Comparison of ENCODE assay signal across 8 cellular contexts in genomic region chr3:143971367-143972154, GRCh38. TPM values are rescaled to one million over a fixed set of nuclear protein-coding genes. Genes with fewer than 3 reads are reported as not detected.
DNase-seq lines count a peak whose midpoint lies in the region; ATAC-seq and TF ChIP-seq lines count a peak whose summit lies in the region.

A gene with protein sequence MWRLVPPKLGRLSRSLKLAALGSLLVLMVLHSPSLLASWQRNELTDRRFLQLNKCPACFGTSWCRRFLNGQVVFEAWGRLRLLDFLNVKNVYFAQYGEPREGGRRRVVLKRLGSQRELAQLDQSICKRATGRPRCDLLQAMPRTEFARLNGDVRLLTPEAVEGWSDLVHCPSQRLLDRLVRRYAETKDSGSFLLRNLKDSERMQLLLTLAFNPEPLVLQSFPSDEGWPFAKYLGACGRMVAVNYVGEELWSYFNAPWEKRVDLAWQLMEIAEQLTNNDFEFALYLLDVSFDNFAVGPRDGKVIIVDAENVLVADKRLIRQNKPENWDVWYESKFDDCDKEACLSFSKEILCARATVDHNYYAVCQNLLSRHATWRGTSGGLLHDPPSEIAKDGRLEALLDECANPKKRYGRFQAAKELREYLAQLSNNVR (plus strand): TSS chr3:143971823. CDS start chr3:143972333, 510 bp downstream.

- H3K9me3 ChIP-seq in AG04450 (ENCODE audit: control insufficient read depth, insufficient read depth, low read length) (no peaks in the 10 kb centered on the region; the same call in 1 of the 2 replicates), WERI-Rb-1 (ENCODE audit: severe bottlenecking) (no peaks in the 10 kb centered on the region), breast epithelium (no peaks in the 10 kb centered on the region), iPS-18c (ENCODE audit: control insufficient read depth, insufficient read depth, low read length) (no peaks in the 10 kb centered on the region), skeletal muscle tissue (ENCODE audit: control insufficient read depth in 3 of 3, low read length in 3 of 3) (no peaks in the 10 kb centered on the region)

- peak within 1 kb of the TSS; percentile 94 for H3K4me3 ChIP-seq in AG04450 (ENCODE audit: low read depth, low read length)
- H3K4me3 ChIP-seq in WERI-Rb-1 (ENCODE audit: low read depth, low read length): peak within 1 kb of the TSS; percentile 89
- H3K4me3 ChIP-seq in breast epithelium: peak within 1 kb of the TSS; percentile 72 to 93 (median 79)
- H3K4me3 ChIP-seq in iPS-18c (ENCODE audit: insufficient read depth, low read depth, low read length): peak within 1 kb of the TSS; percentile 93
- peak within 1 kb of the TSS; percentile 96 to 98 (median 98) for H3K4me3 ChIP-seq in skeletal muscle tissue (ENCODE audit: low read length in 3 of 3)

- TF ChIP-seq CTCF in AG04450 (IDR thresholded peaks at IDR 0.05; ENCODE audit: low read depth, low read length): no peak
- TF ChIP-seq CTCF in WERI-Rb-1 (IDR thresholded peaks at IDR 0.05; ENCODE audit: low read depth, low read length): no peak
- no peak for TF ChIP-seq CTCF in breast epithelium (IDR thresholded peaks at IDR 0.05)

- H3K27ac ChIP-seq in AG04450 (ENCODE audit: low read depth, low read length): peak within 1 kb of the TSS; percentile 95
- peak within 1 kb of the TSS; percentile 94 for H3K27ac ChIP-seq in WERI-Rb-1
- H3K27ac ChIP-seq in breast epithelium: peak within 1 kb of the TSS; percentile 97 to 99
- H3K27ac ChIP-seq in skeletal muscle tissue (ENCODE audit: low read depth, low read length): peak within 1 kb of the TSS; percentile 94

- ATAC-seq in GM18909 (IDR thresholded peaks at IDR 0.05; ENCODE audit: poor library complexity, unreplicated experiment): peak; percentile 59
- ATAC-seq in HG03159 (IDR thresholded peaks at IDR 0.05; ENCODE audit: unreplicated experiment): peak; percentile 52

- peak; percentile 52 for TF ChIP-seq POLR2A in breast epithelium (IDR thresholded peaks at IDR 0.05)

- peak within 1 kb of the TSS; percentile 88 to 95 (median 92) for H3K9ac ChIP-seq in skeletal muscle tissue (ENCODE audit: low read depth in 1 of 3, low read length in 3 of 3)

- H3K4me1 ChIP-seq in breast epithelium (no peaks in the 10 kb centered on the region), skeletal muscle tissue (ENCODE audit: control insufficient read depth in 3 of 3, insufficient read depth in 3 of 3, low read length in 3 of 3) (peaks cover 0 to 8% (median 5%) of the 10 kb centered on the region in 3 donors)

- CTCF ChIA-PET in AG04450 (lab: Charles Lee): interaction anchor here (0.6 to 2.5 kb wide), 11 partner anchors 9 to 799 kb away, joined by 3 to 10 read pairs (median 3); no protein-coding TSS in a partner anchor

- DNase-seq in AG04450 (ENCODE audit: low read depth, low spot score) (peak; percentile 85), NCI-H2227 (lab: John Stamatoyannopoulos, UW; ENCODE audit: unreplicated experiment) (peak; percentile 97), WERI-Rb-1 (peak; percentile 96), breast epithelium (ENCODE audit: low spot score in 2 of 2) (peak; percentile 91 to 93)

- no peaks in the 10 kb centered on the region for H3K27me3 ChIP-seq in AG04450 (ENCODE audit: control insufficient read depth, insufficient read depth, low read length)
- H3K27me3 ChIP-seq in WERI-Rb-1 (ENCODE audit: insufficient read depth, low read depth, severe bottlenecking): no peaks in the 10 kb centered on the region
- no peaks in the 10 kb centered on the region for H3K27me3 ChIP-seq in breast epithelium
- no peaks in the 10 kb centered on the region for H3K27me3 ChIP-seq in skeletal muscle tissue (ENCODE audit: control insufficient read depth in 3 of 3, insufficient read depth in 3 of 3, low read length in 3 of 3)

- intact Hi-C loops in breast epithelium (cut with DNase I; ENCODE audit: low total_unique reads): no loop called here

- POLR2A ChIA-PET in AG04450 (lab: Yijun Ruan, JAX): interaction anchor here (0.6 to 2.0 kb wide), 19 partner anchors 9 to 970 kb away, joined by 3 to 17 read pairs (median 3); partner anchors contain the start of gene U2SURP

- H3K36me3 ChIP-seq in WERI-Rb-1 (peaks cover 13% of the 10 kb centered on the region), breast epithelium (no peaks in the 10 kb centered on the region), skeletal muscle tissue (ENCODE audit: control insufficient read depth in 3 of 3, insufficient read depth in 3 of 3, low read length in 3 of 3) (no peaks in the 10 kb centered on the region)

RNA-seq across cellular contexts. Expression of the gene that starts here (rescaled TPM):
- 8.9 and 13.1 TPM in 2 replicates for polyA plus RNA-seq in AG04450 (2011; rRNA removed)
- polyA minus RNA-seq in AG04450 (2011; rRNA and poly(A)+ RNA removed): 10.2 and 16.2 TPM in 2 replicates
- total RNA-seq in breast epithelium (10 to 100 TPM; 19.8 to 39.4 (median 30.2) TPM), skeletal muscle tissue (36.0 TPM)

Comparison
In these comparisons a context has a peak if more than half of its experiments do, and no peak if none do; other contexts are left out.
1. Peak in every context shown above with its lines: DNase-seq, ATAC-seq, H3K4me3 ChIP-seq and H3K27ac ChIP-seq.